Comparison of ENCODE assay signal across 1 cellular context in the genomic region with DNA sequence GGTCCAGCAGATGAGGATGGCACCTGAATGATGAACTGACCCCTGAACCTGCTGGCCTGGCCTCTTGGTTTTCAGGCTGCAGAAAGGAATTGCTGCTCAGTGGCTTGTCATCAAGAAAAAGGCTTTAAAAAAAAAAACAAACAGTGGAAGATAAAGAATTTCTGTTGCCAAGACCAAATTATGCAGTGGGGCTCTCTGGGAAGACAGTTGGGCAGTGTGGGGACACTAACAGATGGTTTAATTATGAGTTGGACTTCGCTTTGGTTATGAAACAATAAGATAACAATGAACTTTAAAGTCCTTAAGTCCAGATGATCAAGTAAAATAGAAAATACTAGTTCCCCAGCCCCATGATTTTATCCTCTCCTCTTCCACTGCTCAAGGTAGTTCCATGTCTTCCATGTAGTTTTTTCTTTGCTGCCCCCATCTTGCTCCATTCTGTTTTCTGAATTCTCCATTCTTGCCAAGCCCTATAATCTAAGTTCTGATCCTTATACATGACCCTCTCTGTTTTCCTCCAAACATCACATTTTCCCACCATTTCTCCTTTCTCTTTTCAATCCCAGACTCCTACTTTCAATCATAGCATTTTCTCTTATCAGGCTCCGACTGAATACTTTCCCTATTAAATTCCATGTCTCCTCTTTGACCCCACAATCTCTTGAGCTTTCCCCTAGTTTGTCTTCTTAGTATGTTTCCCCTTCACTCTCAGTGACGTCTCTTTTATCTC.
TF ChIP-seq lines count a peak whose summit lies in the region.

No MANE protein-coding gene starts in this region.

TF ChIP-seq in HEK293, 187 proteins besides CTCF, POLR2A, EP300 and RAD21 (continued from another document):
- TF ChIP-seq, protein P1, sequence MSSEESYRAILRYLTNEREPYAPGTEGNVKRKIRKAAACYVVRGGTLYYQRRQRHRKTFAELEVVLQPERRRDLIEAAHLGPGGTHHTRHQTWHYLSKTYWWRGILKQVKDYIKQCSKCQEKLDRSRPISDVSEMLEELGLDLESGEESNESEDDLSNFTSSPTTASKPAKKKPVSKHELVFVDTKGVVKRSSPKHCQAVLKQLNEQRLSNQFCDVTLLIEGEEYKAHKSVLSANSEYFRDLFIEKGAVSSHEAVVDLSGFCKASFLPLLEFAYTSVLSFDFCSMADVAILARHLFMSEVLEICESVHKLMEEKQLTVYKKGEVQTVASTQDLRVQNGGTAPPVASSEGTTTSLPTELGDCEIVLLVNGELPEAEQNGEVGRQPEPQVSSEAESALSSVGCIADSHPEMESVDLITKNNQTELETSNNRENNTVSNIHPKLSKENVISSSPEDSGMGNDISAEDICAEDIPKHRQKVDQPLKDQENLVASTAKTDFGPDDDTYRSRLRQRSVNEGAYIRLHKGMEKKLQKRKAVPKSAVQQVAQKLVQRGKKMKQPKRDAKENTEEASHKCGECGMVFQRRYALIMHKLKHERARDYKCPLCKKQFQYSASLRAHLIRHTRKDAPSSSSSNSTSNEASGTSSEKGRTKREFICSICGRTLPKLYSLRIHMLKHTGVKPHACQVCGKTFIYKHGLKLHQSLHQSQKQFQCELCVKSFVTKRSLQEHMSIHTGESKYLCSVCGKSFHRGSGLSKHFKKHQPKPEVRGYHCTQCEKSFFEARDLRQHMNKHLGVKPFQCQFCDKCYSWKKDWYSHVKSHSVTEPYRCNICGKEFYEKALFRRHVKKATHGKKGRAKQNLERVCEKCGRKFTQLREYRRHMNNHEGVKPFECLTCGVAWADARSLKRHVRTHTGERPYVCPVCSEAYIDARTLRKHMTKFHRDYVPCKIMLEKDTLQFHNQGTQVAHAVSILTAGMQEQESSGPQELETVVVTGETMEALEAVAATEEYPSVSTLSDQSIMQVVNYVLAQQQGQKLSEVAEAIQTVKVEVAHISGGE (tag by site-specific recombination; conservative IDR thresholded peaks at IDR 0.05; ENCODE audit: low read depth): no peak
- TF ChIP-seq ZNF521 (tag by site-specific recombination; IDR thresholded peaks at IDR 0.05): 0 out of 2 replicates have a peak, but pooled peaks have one; percentile 54
- TF ChIP-seq, protein P2, sequence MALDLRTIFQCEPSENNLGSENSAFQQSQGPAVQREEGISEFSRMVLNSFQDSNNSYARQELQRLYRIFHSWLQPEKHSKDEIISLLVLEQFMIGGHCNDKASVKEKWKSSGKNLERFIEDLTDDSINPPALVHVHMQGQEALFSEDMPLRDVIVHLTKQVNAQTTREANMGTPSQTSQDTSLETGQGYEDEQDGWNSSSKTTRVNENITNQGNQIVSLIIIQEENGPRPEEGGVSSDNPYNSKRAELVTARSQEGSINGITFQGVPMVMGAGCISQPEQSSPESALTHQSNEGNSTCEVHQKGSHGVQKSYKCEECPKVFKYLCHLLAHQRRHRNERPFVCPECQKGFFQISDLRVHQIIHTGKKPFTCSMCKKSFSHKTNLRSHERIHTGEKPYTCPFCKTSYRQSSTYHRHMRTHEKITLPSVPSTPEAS (tag by site-specific recombination; IDR thresholded peaks at IDR 0.05): no peak
- TF ChIP-seq ZNF114 (tag by site-specific recombination; IDR thresholded peaks at IDR 0.05): no peak
- no peak for TF ChIP-seq IKZF3 (tag by site-specific recombination; IDR thresholded peaks at IDR 0.05)
- TF ChIP-seq ZNF404 (tag by site-specific recombination; IDR thresholded peaks at IDR 0.05): no peak
